ENCODE assay signal across 16 cellular contexts in the genomic region with DNA sequence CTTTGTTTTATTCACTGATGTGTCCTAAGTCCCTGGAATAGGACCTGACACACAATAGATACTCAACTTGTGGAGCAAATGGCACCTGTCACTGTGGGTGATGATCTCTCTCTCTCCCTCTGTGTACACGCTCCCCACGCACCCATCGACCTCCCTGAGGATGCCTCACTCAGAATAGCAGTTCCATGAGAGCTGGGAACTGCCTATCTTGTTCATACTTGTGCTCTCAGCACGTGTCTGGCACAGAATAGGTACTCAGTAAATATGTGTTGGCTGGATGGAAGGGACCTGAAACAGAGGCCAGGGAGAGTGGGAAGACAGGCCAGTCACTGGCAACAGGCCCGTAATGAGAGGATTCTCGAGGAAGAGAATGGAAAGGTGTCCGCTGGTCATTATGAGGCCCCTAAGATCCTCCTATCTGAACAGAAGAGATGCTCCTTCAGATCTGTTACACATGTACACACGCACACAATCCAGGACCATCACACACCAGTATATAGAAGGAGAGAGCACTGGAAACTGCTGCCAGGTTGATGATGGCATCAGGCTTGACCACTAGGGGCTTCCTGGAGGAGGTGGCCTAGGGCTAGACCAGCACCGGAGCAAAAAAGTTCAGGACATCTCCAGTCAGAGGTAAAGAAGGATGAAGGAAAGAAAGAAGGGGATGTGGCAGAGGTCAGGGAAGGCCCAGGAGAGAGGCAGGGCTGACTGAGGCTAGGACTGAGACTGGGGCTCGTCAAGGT. TPM values are rescaled to one million over a fixed set of nuclear protein-coding genes. Genes with fewer than 3 reads are reported as not detected.
DNase-seq lines count a peak whose midpoint lies in the region; ATAC-seq and TF ChIP-seq lines count a peak whose summit lies in the region.
"Had no signal": no experiment of that assay in that cellular context is flagged by ENCODE, and none has a peak within 500 bp of the region (broad histone marks: within the 10 kb centered on the region; RNA-seq: fewer than 3 reads in every experiment).

No MANE protein-coding gene starts in this region.

- no peaks in the 10 kb centered on the region for H3K36me3 Mint-ChIP-seq in T-helper 1 cell treated with Interleukin-12 subunit alpha and Interleukin-12 subunit beta and Interleukin-4 antibody, amounts not matched to agents 30 μg/mL and 1 μg/mL, for 36 hours (ENCODE audit: low read depth)
- H3K36me3 Mint-ChIP-seq in type B pancreatic cell, result no peaks in the 10 kb centered on the region
- H3K36me3 Mint-ChIP-seq: activated naive CD8-positive, alpha-beta T cell treated with anti-CD3 and anti-CD28 coated beads for 36 hours; natural killer cell treated with Interleukin-12 subunit alpha and Interleukin-12 subunit beta and Interleukin-15 and Interleukin-18, amount 100 ng/mL, for 72 hours had no signal

- TF ChIP-seq CTCF in brain microvascular endothelial cell (IDR thresholded peaks at IDR 0.05; ENCODE audit: low read depth, low read length, missing control alignments), result peak; percentile 50
- peak; percentile 43 for TF ChIP-seq CTCF in type B pancreatic cell (conservative IDR thresholded peaks at IDR 0.05)

- in situ Hi-C loops in brain microvascular endothelial cell (cut with HindIII; ENCODE audit: low pct_ligation_motif_present, low sequenced_read_pairs), result no loop called here

- H3K27me3 ChIP-seq in brain microvascular endothelial cell (replicated peaks), result no peaks in the 10 kb centered on the region
- no peaks in the 10 kb centered on the region for H3K27me3 ChIP-seq in right cardiac atrium (ENCODE audit: control insufficient read depth, insufficient read depth)

- no peaks in the 10 kb centered on the region for H3K9me3 Mint-ChIP-seq in T-helper 1 cell treated with Interleukin-12 subunit alpha and Interleukin-12 subunit beta and Interleukin-4 antibody, amounts not matched to agents 30 μg/mL and 1 μg/mL, for 36 hours
- no peaks in the 10 kb centered on the region for H3K9me3 Mint-ChIP-seq in type B pancreatic cell
- H3K9me3 Mint-ChIP-seq: activated B cell treated with CpG ODN at 0.5 μM for 24 hours; activated naive CD8-positive, alpha-beta T cell treated with anti-CD3 and anti-CD28 coated beads for 36 hours; natural killer cell treated with Interleukin-12 subunit alpha and Interleukin-12 subunit beta and Interleukin-15 and Interleukin-18, amount 100 ng/mL, for 72 hours had no signal

- H3K27ac ChIP-seq in brain microvascular endothelial cell (no peak overlapping the region), right cardiac atrium (ENCODE audit: low read length) (peak overlapping the region; percentile 27)

- ATAC-seq in right cardiac atrium (peak; percentile 27 to 44), GM19395 (IDR thresholded peaks at IDR 0.05; ENCODE audit: unreplicated experiment) (no peak), GM18867 (IDR thresholded peaks at IDR 0.05; ENCODE audit: unreplicated experiment) (no peak)
- ATAC-seq: natural killer cell treated with Interleukin-12 subunit alpha and Interleukin-12 subunit beta and Interleukin-15 and Interleukin-18, amount 100 ng/mL, for 72 hours; stimulated activated naive CD8-positive, alpha-beta T cell treated with anti-CD3 and anti-CD28 coated beads, Interleukin-15, Interleukin-2, amounts not matched to agents 100 U/mL and 50 U/mL, for 24 hours had no signal

- no peaks in the 10 kb centered on the region for H3K4me1 ChIP-seq in right cardiac atrium (ENCODE audit: control insufficient read depth, insufficient read depth, low read length)

- H3K4me3 Mint-ChIP-seq in T-helper 1 cell treated with Interleukin-12 subunit alpha and Interleukin-12 subunit beta and Interleukin-4 antibody, amounts not matched to agents 30 μg/mL and 1 μg/mL, for 36 hours, result no peak overlapping the region
- no peak overlapping the region for H3K4me3 Mint-ChIP-seq in type B pancreatic cell
- H3K4me3 Mint-ChIP-seq: activated B cell treated with CpG ODN at 0.5 μM for 24 hours; activated naive CD8-positive, alpha-beta T cell treated with anti-CD3 and anti-CD28 coated beads for 36 hours; natural killer cell treated with Interleukin-12 subunit alpha and Interleukin-12 subunit beta and Interleukin-15 and Interleukin-18, amount 100 ng/mL, for 72 hours had no signal

- 78% methylated on average over 10 of the region's 10 CpGs for WGBS in right cardiac atrium

- peak overlapping the region; percentile 37 for H3K27ac Mint-ChIP-seq in T-helper 1 cell treated with Interleukin-12 subunit alpha and Interleukin-12 subunit beta and Interleukin-4 antibody, amounts not matched to agents 30 μg/mL and 1 μg/mL, for 36 hours
- no peak overlapping the region for H3K27ac Mint-ChIP-seq in type B pancreatic cell
- H3K27ac Mint-ChIP-seq: activated B cell treated with CpG ODN at 0.5 μM for 24 hours; activated naive CD8-positive, alpha-beta T cell treated with anti-CD3 and anti-CD28 coated beads for 36 hours had no signal

- H3K4me3 ChIP-seq in brain microvascular endothelial cell (ENCODE audit: low read depth, low read length) (no peak overlapping the region), right cardiac atrium (ENCODE audit: low read length) (no peak overlapping the region)

- no peaks in the 10 kb centered on the region for H3K9me3 ChIP-seq in right cardiac atrium (ENCODE audit: control insufficient read depth, low read length)

- DNase-seq in T-helper 1 cell, result no peak
- DNase-seq in brain microvascular endothelial cell, result no peak
- peak in 1 of 3 donors; percentile 33 for DNase-seq in right cardiac atrium
- no peak for DNase-seq in type B pancreatic cell (ENCODE audit: extremely low spot score, unreplicated experiment)
- DNase-seq in activated CD4-positive, alpha-beta T cell treated with anti-CD3 and anti-CD28 coated beads for 1 hour, result no peak
- DNase-seq: activated B cell treated with CpG ODN at 0.5 μM for 24 hours; activated CD8-positive, alpha-beta memory T cell treated with anti-CD3 and anti-CD28 coated beads, Interleukin-2, amount 50 U/mL, for 48 hours; activated naive CD8-positive, alpha-beta T cell treated with anti-CD3 and anti-CD28 coated beads for 36 hours; hypothalamus; NCI-H1105 treated with DMSO at 0.1 percent for 48 hours; NCI-H345; stimulated activated naive CD8-positive, alpha-beta T cell treated with anti-CD3 and anti-CD28 coated beads, Interleukin-15, Interleukin-2, amounts not matched to agents 100 U/mL and 50 U/mL, for 24 hours had no signal

- intact Hi-C loops in right cardiac atrium (cut with DNase I), result no loop called here

- H3K36me3 ChIP-seq in brain microvascular endothelial cell (replicated peaks), result no peaks in the 10 kb centered on the region

- no peaks in the 10 kb centered on the region for H3K27me3 Mint-ChIP-seq in T-helper 1 cell treated with Interleukin-12 subunit alpha and Interleukin-12 subunit beta and Interleukin-4 antibody, amounts not matched to agents 30 μg/mL and 1 μg/mL, for 36 hours (ENCODE audit: low read depth)
- H3K27me3 Mint-ChIP-seq in type B pancreatic cell, result no peaks in the 10 kb centered on the region
- H3K27me3 Mint-ChIP-seq: activated B cell treated with CpG ODN at 0.5 μM for 24 hours; activated naive CD8-positive, alpha-beta T cell treated with anti-CD3 and anti-CD28 coated beads for 36 hours had no signal

- peaks cover 18% of the 10 kb centered on the region for H3K4me1 Mint-ChIP-seq in T-helper 1 cell treated with Interleukin-12 subunit alpha and Interleukin-12 subunit beta and Interleukin-4 antibody, amounts not matched to agents 30 μg/mL and 1 μg/mL, for 36 hours (ENCODE audit: low read depth)
- H3K4me1 Mint-ChIP-seq in type B pancreatic cell (ENCODE audit: unreplicated experiment), result peaks cover 36% of the 10 kb centered on the region

RNA-seq across cellular contexts. Expression of a gene that starts 30.9 kb away (rescaled TPM):
- total RNA-seq in right cardiac atrium (100 to 1,000 TPM; 163 to 296 (median 219) TPM), type B pancreatic cell (ENCODE audit: low replicate concordance) (102 and 136 TPM in 2 replicates)
- polyA plus RNA-seq in right cardiac atrium, result 246 TPM

Comparison
In these comparisons a context has a peak if more than half of its experiments do, and no peak if none do; other contexts are left out.
1. ATAC-seq: peak in right cardiac atrium (2 of 2); none in GM19395 (single experiment) and GM18867 (single experiment).